Comparison of ENCODE assay signal across 8 cellular contexts in genomic region chr2:61536086-61536722, GRCh38.
DNase-seq lines count a peak whose midpoint lies in the region; ATAC-seq and TF ChIP-seq lines count a peak whose summit lies in the region.

No MANE protein-coding gene starts in this region.

- H3K36me3 ChIP-seq in duodenal mucosa (ENCODE audit: control insufficient read depth in 1 of 2, insufficient read depth in 2 of 2, low read length in 2 of 2): no peaks in the 10 kb centered on the region
- no peaks in the 10 kb centered on the region for H3K36me3 ChIP-seq in muscle layer of colon (ENCODE audit: insufficient read depth, low read length)

- no peak for TF ChIP-seq CTCF in RWPE1 (conservative IDR thresholded peaks at IDR 0.05; ENCODE audit: low read depth)

- DNase-seq in stimulated activated CD4-positive, alpha-beta T cell treated with anti-CD3 and anti-CD28 coated beads, Interleukin-2, amount 100 ng/mL, for 4 hours (ENCODE audit: low read depth): peak; percentile 82
- no peak for DNase-seq in stimulated activated CD4-positive, alpha-beta T cell treated with anti-CD3 and anti-CD28 coated beads, Interleukin-2, amount 100 ng/mL, for 24 hours
- DNase-seq in RWPE1 (ENCODE audit: low spot score): no peak
- DNase-seq in ecto neural progenitor cell (ENCODE audit: low spot score): no peak

- POLR2A ChIA-PET in RWPE1 (lab: Yijun Ruan, JAX; ENCODE audit: low non-redundant PET): interaction anchor here (0.6 kb wide), 1 partner anchor 17 kb away, joined by 4 read pairs; no protein-coding TSS in a partner anchor

- no peak for ATAC-seq in HG03095 (IDR thresholded peaks at IDR 0.05; ENCODE audit: unreplicated experiment)
- ATAC-seq in GM18517 (IDR thresholded peaks at IDR 0.05; ENCODE audit: unreplicated experiment): no peak

- H3K4me3 ChIP-seq in duodenal mucosa (ENCODE audit: low read depth in 1 of 2, low read length in 2 of 2) (peak overlapping the region; percentile 92), muscle layer of colon (ENCODE audit: low read depth in 1 of 2, low read length in 2 of 2) (peak overlapping the region; percentile 70 to 88)

- H3K27ac ChIP-seq in RWPE1: peak overlapping the region; percentile 98
- peak overlapping the region; percentile 88 for H3K27ac ChIP-seq in duodenal mucosa (ENCODE audit: low read depth, low read length)
- H3K27ac ChIP-seq in muscle layer of colon (ENCODE audit: low read depth, low read length): peak overlapping the region; percentile 97

- H3K27me3 ChIP-seq in duodenal mucosa (ENCODE audit: control insufficient read depth in 1 of 2, insufficient read depth in 2 of 2, low read length in 2 of 2): no peaks in the 10 kb centered on the region
- H3K27me3 ChIP-seq in muscle layer of colon (ENCODE audit: control insufficient read depth in 1 of 2, insufficient read depth in 2 of 2, low read length in 2 of 2): no peaks in the 10 kb centered on the region

- H3K4me1 ChIP-seq in duodenal mucosa (ENCODE audit: control insufficient read depth in 1 of 2, insufficient read depth in 2 of 2, low read length in 2 of 2) (peaks cover 16 to 20% of the 10 kb centered on the region in 2 donors), muscle layer of colon (ENCODE audit: insufficient read depth, low read length) (peaks cover 31% of the 10 kb centered on the region)

- H3K9ac ChIP-seq in duodenal mucosa (ENCODE audit: low read depth in 1 of 2, low read length in 2 of 2) (peak overlapping the region; percentile 89 to 91), muscle layer of colon (ENCODE audit: low read length) (peak overlapping the region; percentile 57)

- H3K9me3 ChIP-seq in duodenal mucosa (ENCODE audit: control insufficient read depth in 1 of 2, low read length in 2 of 2): no peaks in the 10 kb centered on the region
- H3K9me3 ChIP-seq in muscle layer of colon (ENCODE audit: low read length): no peaks in the 10 kb centered on the region

- CTCF ChIA-PET in RWPE1 (lab: Yijun Ruan, JAX): no interaction called here
